In the genomic region with DNA sequence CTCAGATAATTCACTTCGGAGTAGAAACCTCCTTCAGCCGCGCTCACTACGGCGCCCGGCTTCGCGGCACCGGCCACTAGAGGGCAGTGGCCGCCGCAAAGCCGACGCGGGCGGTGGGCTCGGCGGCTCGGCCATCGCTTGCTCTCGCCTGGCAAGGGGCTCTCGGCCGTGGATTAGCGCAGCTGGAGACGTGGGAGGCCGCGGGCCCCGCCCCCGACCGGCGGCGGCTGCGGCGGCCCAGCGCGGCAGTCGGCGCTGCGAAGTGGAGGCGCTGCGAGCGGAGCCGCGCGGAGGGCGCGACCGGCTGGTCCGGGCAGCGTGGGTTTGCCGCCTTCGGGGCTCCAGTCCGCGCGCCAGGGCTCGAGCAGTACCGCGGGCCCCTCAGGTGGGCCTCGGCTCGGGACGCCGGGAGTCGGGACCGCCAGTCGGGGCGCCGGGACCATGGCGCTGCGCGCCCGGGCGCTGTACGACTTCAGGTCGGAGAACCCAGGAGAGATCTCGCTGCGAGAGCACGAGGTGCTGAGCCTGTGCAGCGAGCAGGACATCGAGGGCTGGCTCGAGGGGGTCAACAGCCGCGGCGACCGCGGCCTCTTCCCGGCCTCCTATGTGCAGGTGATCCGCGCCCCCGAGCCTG, we compare ENCODE assay signal across 1 cellular context.
TF ChIP-seq lines count a peak whose summit lies in the region.

A gene with protein sequence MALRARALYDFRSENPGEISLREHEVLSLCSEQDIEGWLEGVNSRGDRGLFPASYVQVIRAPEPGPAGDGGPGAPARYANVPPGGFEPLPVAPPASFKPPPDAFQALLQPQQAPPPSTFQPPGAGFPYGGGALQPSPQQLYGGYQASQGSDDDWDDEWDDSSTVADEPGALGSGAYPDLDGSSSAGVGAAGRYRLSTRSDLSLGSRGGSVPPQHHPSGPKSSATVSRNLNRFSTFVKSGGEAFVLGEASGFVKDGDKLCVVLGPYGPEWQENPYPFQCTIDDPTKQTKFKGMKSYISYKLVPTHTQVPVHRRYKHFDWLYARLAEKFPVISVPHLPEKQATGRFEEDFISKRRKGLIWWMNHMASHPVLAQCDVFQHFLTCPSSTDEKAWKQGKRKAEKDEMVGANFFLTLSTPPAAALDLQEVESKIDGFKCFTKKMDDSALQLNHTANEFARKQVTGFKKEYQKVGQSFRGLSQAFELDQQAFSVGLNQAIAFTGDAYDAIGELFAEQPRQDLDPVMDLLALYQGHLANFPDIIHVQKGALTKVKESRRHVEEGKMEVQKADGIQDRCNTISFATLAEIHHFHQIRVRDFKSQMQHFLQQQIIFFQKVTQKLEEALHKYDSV (plus strand): TSS at position 248 of the 634 bp plus-strand sequence. CDS start 194 bp downstream, at position 442.

TF ChIP-seq in liver, 16 proteins besides CTCF, POLR2A, EP300 and RAD21 (continued from another document):
- TF ChIP-seq ZBTB33 (IDR thresholded peaks at IDR 0.05): no peak
- TF ChIP-seq HNF4G (IDR thresholded peaks at IDR 0.05): no peak
